8 cellular contexts compared by ENCODE assay signal in the genomic region with DNA sequence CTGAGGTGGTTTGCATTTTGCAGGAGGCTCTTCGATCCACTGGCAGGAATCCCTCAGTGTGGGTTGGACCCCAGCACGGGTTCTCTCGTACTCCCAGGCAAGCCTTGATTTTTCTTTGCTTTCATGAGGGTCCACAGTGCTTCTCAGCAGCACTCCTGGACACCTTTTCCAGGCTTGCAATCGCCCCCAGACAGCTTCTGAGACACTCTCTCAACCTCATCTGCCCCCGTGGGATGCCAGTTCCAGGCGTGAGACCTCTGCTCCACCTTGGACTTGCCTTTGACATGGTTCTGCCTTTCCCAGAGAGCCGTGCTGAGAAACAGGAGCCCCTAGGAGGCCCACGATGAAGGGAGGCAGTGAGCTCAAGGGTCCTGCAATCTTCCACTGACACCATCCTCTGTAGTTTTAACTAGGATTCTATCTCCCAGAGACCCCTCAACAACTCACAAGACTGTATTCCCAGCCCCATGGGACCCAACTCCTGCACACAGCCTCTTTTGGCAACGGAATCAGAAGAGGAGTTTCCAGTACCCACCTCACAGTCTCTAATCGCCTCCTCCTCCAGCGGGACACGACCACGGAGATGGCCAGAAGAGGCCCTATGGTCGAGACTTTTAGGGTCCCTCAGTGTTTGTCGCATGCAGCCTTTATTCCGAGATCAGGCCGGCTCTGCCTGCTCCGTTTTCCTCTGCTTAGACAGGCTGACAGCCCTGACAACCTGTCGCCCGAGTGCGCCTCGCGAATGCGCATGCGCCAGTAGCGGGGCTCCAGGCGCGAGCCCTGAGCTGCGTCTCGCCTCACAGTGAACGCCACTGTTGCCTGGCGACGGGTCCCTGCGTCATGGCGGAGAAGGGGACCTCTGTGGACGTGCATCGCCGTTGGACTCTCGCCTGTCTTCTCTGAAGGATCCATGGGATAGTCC. TPM values are rescaled to one million over a fixed set of nuclear protein-coding genes. Genes with fewer than 3 reads are reported as not detected.
DNase-seq lines count a peak whose midpoint lies in the region; ATAC-seq, FAIRE-seq and TF ChIP-seq lines count a peak whose summit lies in the region.

No MANE protein-coding gene starts in this region.

- 7 to 46% methylated on average over 3 to 18 of the region's 39 CpGs for WGBS in transverse colon (ENCODE audit: low coverage in 1 of 2), 2 donors

- DNase-seq in GM12892 (ENCODE audit: insufficient read length): peak; percentile 19
- peak; percentile 15 for DNase-seq in RPMI7951 (ENCODE audit: low read depth)
- DNase-seq in activated naive CD4-positive, alpha-beta T cell treated with Interleukin-2 at 50 U/mL for 16 hours: peak; percentile 63
- DNase-seq in right atrium auricular region (ENCODE audit: low spot score): peak; percentile 60
- DNase-seq in progenitor cell of endocrine pancreas (ENCODE audit: low spot score, unreplicated experiment): no peak
- peak; percentile 44 for DNase-seq in transverse colon

- no peak overlapping the region for H3K27ac Mint-ChIP-seq in progenitor cell of endocrine pancreas

- intact Hi-C loops in transverse colon (cut with DNase I; ENCODE audit: low total_unique reads): no loop called here

- peak overlapping the region; percentile 23 to 39 for H3K4me3 ChIP-seq in right atrium auricular region
- H3K4me3 ChIP-seq in transverse colon: peak overlapping the region in 3 of 4 donors; percentile 22 to 37 (median 22)

- H3K4me1 Mint-ChIP-seq in progenitor cell of endocrine pancreas (ENCODE audit: low read depth): no peaks in the 10 kb centered on the region

- TF ChIP-seq EP300 in transverse colon (IDR thresholded peaks at IDR 0.05; ENCODE audit: low read depth): no peak

- peaks cover 26% of the 10 kb centered on the region for H3K9me3 Mint-ChIP-seq in progenitor cell of endocrine pancreas (ENCODE audit: low read depth)

- no peak for TF ChIP-seq CTCF in right atrium auricular region (IDR thresholded peaks at IDR 0.05)
- no peak for TF ChIP-seq CTCF in progenitor cell of endocrine pancreas (IDR thresholded peaks at IDR 0.05; ENCODE audit: unreplicated experiment)
- TF ChIP-seq CTCF in transverse colon (IDR thresholded peaks at IDR 0.05): no peak

- in situ Hi-C loops in transverse colon (cut with MboI; ENCODE audit: low pct_ligation_motif_present in 1 of 4, low pct_unique_long_range_greater_than_20kb in 1 of 4, low sequenced_read_pairs in 3 of 4): loop anchor here in 1 of 4 donors (25.0 kb wide), 1 partner anchor 90 kb away; a partner anchor contains a TSS

- no peaks in the 10 kb centered on the region for H3K9me3 ChIP-seq in right atrium auricular region
- no peaks in the 10 kb centered on the region for H3K9me3 ChIP-seq in transverse colon

- no peak for FAIRE-seq in GM12892 (lab: Jason Lieb, UNC)

- H3K36me3 ChIP-seq in right atrium auricular region (no peaks in the 10 kb centered on the region), transverse colon (no peaks in the 10 kb centered on the region)

- ATAC-seq in HG03045 (IDR thresholded peaks at IDR 0.05; ENCODE audit: unreplicated experiment): no peak
- ATAC-seq in GM21786 (IDR thresholded peaks at IDR 0.05; ENCODE audit: unreplicated experiment): no peak

- no peak for TF ChIP-seq POLR2A in GM12892 (IDR thresholded peaks at IDR 0.05; ENCODE audit: low read depth, low read length)
- TF ChIP-seq POLR2A in transverse colon (IDR thresholded peaks at IDR 0.05): no peak

- peak overlapping the region; percentile 14 for H3K4me3 Mint-ChIP-seq in progenitor cell of endocrine pancreas (ENCODE audit: low read depth)

- H3K27me3 ChIP-seq in right atrium auricular region (no peaks in the 10 kb centered on the region), transverse colon (peaks cover 1% of the 10 kb centered on the region)

- H3K27ac ChIP-seq in right atrium auricular region (no peak overlapping the region), transverse colon (no peak overlapping the region)

- H3K4me1 ChIP-seq in right atrium auricular region: peaks cover 0 to 11% of the 10 kb centered on the region in 2 donors
- H3K4me1 ChIP-seq in transverse colon: peaks cover 0 to 5% (median 2%) of the 10 kb centered on the region in 4 donors

- no peaks in the 10 kb centered on the region for H3K27me3 Mint-ChIP-seq in progenitor cell of endocrine pancreas

- H3K36me3 Mint-ChIP-seq in progenitor cell of endocrine pancreas (ENCODE audit: insufficient read depth): peaks cover 2% of the 10 kb centered on the region

RNA-seq across cellular contexts. Expression of a gene that starts 26.0 kb away (rescaled TPM):
- polyA plus RNA-seq in GM12892 (2012; ENCODE audit: missing spikeins): 6.1 TPM
- 9.6 TPM in 2 replicates for total RNA-seq in RPMI7951 (2014; rRNA removed; shearing (Covaris generic))
- 1 to 10 TPM; 1.1 to 1.6 TPM for total RNA-seq in right atrium auricular region
- total RNA-seq in progenitor cell of endocrine pancreas: 12.3 and 13.7 TPM in 2 replicates
- 10 to 100 TPM in 1 of 4 donors, 1 to 10 TPM in 3; 4.1 to 14.9 (median 5.7) TPM for total RNA-seq in transverse colon
